ENCODE assay signal across 26 cellular contexts in the genomic region with DNA sequence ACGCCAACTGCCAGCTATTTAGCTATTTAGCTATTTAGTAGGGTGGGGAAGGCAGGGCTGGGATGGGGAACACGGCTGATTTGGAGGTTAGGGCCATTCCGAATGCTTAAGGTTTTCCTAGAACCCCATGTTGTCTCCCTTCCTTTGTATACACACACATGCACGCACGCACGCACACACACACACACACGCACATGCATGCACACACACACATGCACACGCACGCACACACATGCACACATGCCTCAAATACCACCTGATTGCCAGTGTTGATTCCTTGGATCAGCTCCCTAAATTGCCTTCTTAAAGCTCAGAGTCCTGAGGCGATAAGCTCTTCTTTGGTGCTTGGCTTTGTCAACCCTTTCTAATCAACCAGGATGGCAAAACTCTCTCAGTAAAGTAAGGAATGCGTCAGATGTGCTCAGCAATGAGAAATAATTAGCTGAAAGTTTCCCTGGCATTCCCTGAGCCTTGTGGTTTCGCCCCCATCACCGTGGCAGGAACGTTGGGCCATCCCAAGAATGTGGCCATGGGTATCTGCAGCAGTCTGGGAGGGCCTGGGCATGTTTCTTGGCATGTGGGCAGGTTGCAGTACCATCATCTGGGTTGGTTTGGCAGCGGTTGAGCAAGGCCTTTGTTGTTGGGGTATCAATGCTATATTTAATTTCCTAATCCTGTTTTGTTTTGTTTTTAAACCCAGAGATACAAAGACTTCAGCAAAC.
"Had no signal": no experiment of that assay in that cellular context is flagged by ENCODE, and none has a peak within 500 bp of the region (broad histone marks: within the 10 kb centered on the region; RNA-seq: fewer than 3 reads in every experiment).

No MANE protein-coding gene starts in this region.

- H3K27me3 ChIP-seq: brain microvascular endothelial cell, esophagus squamous epithelium, gastroesophageal sphincter, heart left ventricle, spleen, testis had no signal

- H3K4me3 ChIP-seq: esophagus squamous epithelium, gastroesophageal sphincter, heart left ventricle, spleen, testis had no signal

- H3K4me1 ChIP-seq: gastroesophageal sphincter, heart left ventricle, spleen, testis had no signal

- H3K36me3 ChIP-seq: brain microvascular endothelial cell, esophagus squamous epithelium, gastroesophageal sphincter, heart left ventricle, spleen had no signal

- H3K27ac ChIP-seq: brain microvascular endothelial cell, esophagus squamous epithelium, gastroesophageal sphincter, heart left ventricle, spleen, testis had no signal

- DNase-seq: activated CD4-positive, alpha-beta memory T cell treated with anti-CD3 and anti-CD28 coated beads for 36 hours; activated CD4-positive, alpha-beta T cell treated with anti-CD3 and anti-CD28 coated beads for 4 hours; activated CD4-positive, CD25-positive, alpha-beta regulatory T cell; activated effector memory CD4-positive, alpha-beta T cell treated with Interleukin-2 at 50 U/mL for 16 hours; activated naive CD4-positive, alpha-beta T cell treated with anti-CD3 and anti-CD28 coated beads for 36 hours; activated naive CD8-positive, alpha-beta T cell treated with anti-CD3 and anti-CD28 coated beads, Interleukin-2, amount 10 ng/mL, durations not matched to agents 7 days and 5 days; activated T-cell treated with anti-CD3 and anti-CD28 coated beads, Interleukin-2, amount 50 U/mL, for 72 hours; amygdala; brain microvascular endothelial cell; central memory CD4-positive, alpha-beta T cell; effector memory CD4-positive, alpha-beta T cell; esophagus squamous epithelium; heart left ventricle; islet precursor cell; left colon; mesenchymal stem cell; nephron progenitor cell; occipital lobe; spleen; stimulated activated CD4-positive, alpha-beta T cell treated with anti-CD3 and anti-CD28 coated beads, Interleukin-4, amount 100 ng/mL, for 1 hour; stimulated activated naive CD4-positive, alpha-beta T cell; SW 1271; T-helper 17 cell; testis had no signal

- H3K9me3 ChIP-seq: esophagus squamous epithelium, gastroesophageal sphincter, testis had no signal

- FAIRE-seq: endothelial cell of umbilical vein had no signal

- ATAC-seq: activated T-cell treated with anti-CD3 and anti-CD28 coated beads, Interleukin-2, amount 50 U/mL, for 72 hours; gastroesophageal sphincter; heart left ventricle; left colon; T-helper 17 cell had no signal
